Comparison of ENCODE assay signal across 8 cellular contexts in the genomic region with DNA sequence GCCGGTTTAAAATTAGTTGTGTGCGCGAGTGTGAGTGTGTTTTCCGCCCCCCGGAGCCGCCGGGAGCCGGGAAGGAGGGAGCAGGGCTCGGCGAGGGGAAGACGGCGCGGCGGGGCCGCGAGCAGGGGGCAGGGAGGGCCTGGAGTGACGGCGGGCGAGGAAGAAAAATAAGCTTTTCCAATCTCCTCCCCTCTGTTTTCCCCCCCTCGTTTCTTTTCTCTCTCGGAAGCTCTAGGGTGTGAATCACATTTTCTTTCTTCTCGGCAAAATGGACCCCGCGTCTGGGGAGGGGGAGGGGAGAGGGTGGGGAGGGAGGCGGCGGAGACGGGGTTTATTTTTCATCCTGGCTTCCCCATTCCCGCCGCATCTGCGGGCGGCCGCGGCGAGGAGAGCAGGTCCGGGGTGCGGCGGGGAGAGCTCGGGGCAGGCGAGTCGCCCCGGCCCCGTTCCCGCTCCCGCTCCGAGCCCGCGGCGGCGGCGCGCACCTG. TPM values are rescaled to one million over a fixed set of nuclear protein-coding genes. Genes with fewer than 3 reads are reported as not detected.
DNase-seq lines count a peak whose midpoint lies in the region; ATAC-seq and TF ChIP-seq lines count a peak whose summit lies in the region.

No MANE protein-coding gene starts in this region.

- peak; percentile 17 for ATAC-seq in HG02973 (IDR thresholded peaks at IDR 0.05; ENCODE audit: unreplicated experiment)

- H3K4me1 Mint-ChIP-seq in chondrocyte (ENCODE audit: low read depth), result peaks cover 9% of the 10 kb centered on the region

- H3K4me3 Mint-ChIP-seq in chondrocyte (ENCODE audit: unreplicated experiment), result peak overlapping the region; percentile 89

- DNase-seq in ELR (ENCODE audit: low read depth) (peak; percentile 93), NCI-H345 (lab: John Stamatoyannopoulos, UW) (peak; percentile 81), chondrocyte (ENCODE audit: low spot score) (no peak), cerebellar nuclear complex (lab: John Stamatoyannopoulos, UW) (no peak)
- peak; percentile 77 to 80 for DNase-seq in activated CD4-positive, alpha-beta T cell treated with anti-CD3 and anti-CD28 coated beads for 4 hours
- DNase-seq in stimulated activated CD4-positive, alpha-beta T cell treated with anti-CD3 and anti-CD28 coated beads, Interleukin-15, amount 100 ng/mL, for 24 hours, result peak; percentile 78

- H3K36me3 Mint-ChIP-seq in chondrocyte (ENCODE audit: low read depth), result no peaks in the 10 kb centered on the region

- peak overlapping the region; percentile 99 for H3K27ac ChIP-seq in layer of hippocampus (ENCODE audit: low read depth, low read length)

- peak overlapping the region; percentile 99 for H3K27ac Mint-ChIP-seq in chondrocyte (ENCODE audit: unreplicated experiment)

- no peaks in the 10 kb centered on the region for H3K27me3 ChIP-seq in layer of hippocampus (ENCODE audit: control insufficient read depth, insufficient read depth, low read length)

- no peak for TF ChIP-seq CTCF in chondrocyte (IDR thresholded peaks at IDR 0.05)

- no peaks in the 10 kb centered on the region for H3K9me3 Mint-ChIP-seq in chondrocyte (ENCODE audit: low read depth)

- H3K27me3 Mint-ChIP-seq in chondrocyte (ENCODE audit: low read depth), result no peaks in the 10 kb centered on the region

RNA-seq across cellular contexts. Expression of a gene that starts 0.9 kb away (rescaled TPM):
- 9.2 to 10.8 TPM (median 9.7 TPM) in 3 replicates for total RNA-seq in chondrocyte

RNA-seq across cellular contexts. Expression of a gene that starts 36.8 kb away (rescaled TPM):
- total RNA-seq in chondrocyte, result 17.5 to 19.3 TPM (median 18.4 TPM) in 3 replicates

Comparison
In these comparisons a context has a peak if more than half of its experiments do, and no peak if none do; other contexts are left out.
1. DNase-seq: peak in ELR (single experiment), NCI-H345 (single experiment), activated CD4-positive, alpha-beta T cell treated with anti-CD3 and anti-CD28 coated beads for 4 hours (2 of 2) and stimulated activated CD4-positive, alpha-beta T cell treated with anti-CD3 and anti-CD28 coated beads, Interleukin-15, amount 100 ng/mL, for 24 hours (single experiment); none in chondrocyte (single experiment) and cerebellar nuclear complex (0 of 2).